ENCODE assay signal across 19 cellular contexts in the genomic region with DNA sequence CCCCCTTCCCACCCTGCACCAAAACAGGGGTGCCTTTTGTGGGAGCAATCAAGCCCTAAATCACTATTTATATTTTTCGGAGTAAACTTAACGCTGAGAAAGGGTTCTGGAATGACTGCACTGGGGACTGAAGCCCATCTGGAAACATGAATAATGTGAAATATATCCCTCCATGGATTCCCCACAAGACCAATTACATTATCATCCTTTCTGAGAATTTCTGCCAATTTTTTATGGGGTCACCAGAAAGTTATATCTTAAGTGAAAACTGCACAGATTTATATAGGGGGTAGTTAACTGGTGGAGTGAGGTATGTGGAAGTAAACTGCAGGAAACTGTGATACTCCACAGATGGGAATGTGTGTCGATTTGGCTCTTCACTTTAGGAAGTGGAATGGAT. TPM values are rescaled to one million over a fixed set of nuclear protein-coding genes. Genes with fewer than 3 reads are reported as not detected.
DNase-seq lines count a peak whose midpoint lies in the region; ATAC-seq and TF ChIP-seq lines count a peak whose summit lies in the region.
"Had no signal": no experiment of that assay in that cellular context is flagged by ENCODE, and none has a peak within 500 bp of the region (broad histone marks: within the 10 kb centered on the region; RNA-seq: fewer than 3 reads in every experiment).

No MANE protein-coding gene starts in this region.

- intact Hi-C loops in right cardiac atrium (cut with DNase I), result loop anchor here in 1 of 4 donors (10.0 kb wide), 1 partner anchor 223 kb away; the partner anchor contains the start of gene SH3RF1
- intact Hi-C loops in left cardiac atrium (cut with DNase I), result no loop called here

- WGBS in right cardiac atrium, result 70% methylated on average over 3 of the region's 3 CpGs
- WGBS in lung, 2 donors, result 87 to 94% methylated on average over 3 of the region's 3 CpGs

- H3K27ac Mint-ChIP-seq in stimulated activated memory B cell treated with anti-CD40 and anti-IgM and Interleukin-4, amounts not matched to agents 10 μg/mL and 1 μg/mL and 100 μg/mL, for 72 hours, result no peak overlapping the region
- H3K27ac Mint-ChIP-seq: CD4-positive, alpha-beta memory T cell had no signal

- H3K27me3 ChIP-seq in right cardiac atrium (ENCODE audit: control insufficient read depth, insufficient read depth) (no peaks in the 10 kb centered on the region), lung (ENCODE audit: control insufficient read depth, insufficient read depth) (no peaks in the 10 kb centered on the region), skeletal muscle tissue (ENCODE audit: control insufficient read depth in 3 of 3, insufficient read depth in 3 of 3, low read length in 3 of 3) (no peaks in the 10 kb centered on the region)
- H3K27me3 ChIP-seq: BLaER1 had no signal

- H3K9ac ChIP-seq in skeletal muscle tissue (ENCODE audit: low read depth in 1 of 3, low read length in 3 of 3), result no peak overlapping the region
- H3K9ac ChIP-seq: BLaER1 had no signal

- H3K9me3 ChIP-seq in right cardiac atrium (ENCODE audit: control insufficient read depth, low read length), result no peaks in the 10 kb centered on the region
- H3K9me3 ChIP-seq in lung (ENCODE audit: control insufficient read depth in 2 of 2, insufficient read depth in 1 of 2, low read length in 1 of 2), result no peaks in the 10 kb centered on the region
- no peaks in the 10 kb centered on the region for H3K9me3 ChIP-seq in skeletal muscle tissue (ENCODE audit: control insufficient read depth in 3 of 3, low read length in 3 of 3)
- H3K9me3 ChIP-seq: BLaER1 had no signal

- no peaks in the 10 kb centered on the region for H3K4me1 Mint-ChIP-seq in stimulated activated memory B cell treated with anti-CD40 and anti-IgM and Interleukin-4, amounts not matched to agents 10 μg/mL and 1 μg/mL and 100 μg/mL, for 72 hours
- H3K4me1 Mint-ChIP-seq: CD4-positive, alpha-beta memory T cell had no signal

- H3K27ac ChIP-seq in right cardiac atrium (ENCODE audit: low read length) (peak overlapping the region; percentile 57), lung (ENCODE audit: low read depth in 1 of 2, low read length in 1 of 2) (peak overlapping the region; percentile 43 to 65), skeletal muscle tissue (ENCODE audit: low read depth, low read length) (peak overlapping the region; percentile 79)
- H3K27ac ChIP-seq: BLaER1 had no signal

- H3K36me3 Mint-ChIP-seq in stimulated activated memory B cell treated with anti-CD40 and anti-IgM and Interleukin-4, amounts not matched to agents 10 μg/mL and 1 μg/mL and 100 μg/mL, for 72 hours, result no peaks in the 10 kb centered on the region
- H3K36me3 Mint-ChIP-seq: CD4-positive, alpha-beta memory T cell had no signal

- ATAC-seq in right cardiac atrium (no peak), left cardiac atrium (no peak), lung (ENCODE audit: insufficient read depth, low FRiP score) (no peak), HG03439 (IDR thresholded peaks at IDR 0.05; ENCODE audit: unreplicated experiment) (no peak)
- no peak for ATAC-seq in stimulated activated memory B cell treated with anti-CD40 and anti-IgM and Interleukin-4, amounts not matched to agents 10 μg/mL and 1 μg/mL and 100 μg/mL, for 72 hours
- ATAC-seq: HepG2 had no signal

- no peaks in the 10 kb centered on the region for H3K9me3 Mint-ChIP-seq in stimulated activated memory B cell treated with anti-CD40 and anti-IgM and Interleukin-4, amounts not matched to agents 10 μg/mL and 1 μg/mL and 100 μg/mL, for 72 hours
- H3K9me3 Mint-ChIP-seq: CD4-positive, alpha-beta memory T cell had no signal

- no peak for DNase-seq in right cardiac atrium
- no peak for DNase-seq in left cardiac atrium
- no peak for DNase-seq in lung (ENCODE audit: low spot score)
- DNase-seq in kidney tubule cell (ENCODE audit: low spot score), result no peak
- no peak for DNase-seq in COR-L47 (lab: John Stamatoyannopoulos, UW)
- DNase-seq: Calu3; CD4-positive, alpha-beta memory T cell; GF-D8; KG1; MV-4-11; NCI-H187; NCI-H2107; NCI-H510A; NCI-H82 had no signal

- H3K27me3 Mint-ChIP-seq in stimulated activated memory B cell treated with anti-CD40 and anti-IgM and Interleukin-4, amounts not matched to agents 10 μg/mL and 1 μg/mL and 100 μg/mL, for 72 hours, result peaks cover 11% of the 10 kb centered on the region

- H3K4me3 Mint-ChIP-seq in stimulated activated memory B cell treated with anti-CD40 and anti-IgM and Interleukin-4, amounts not matched to agents 10 μg/mL and 1 μg/mL and 100 μg/mL, for 72 hours, result no peak overlapping the region
- H3K4me3 Mint-ChIP-seq: CD4-positive, alpha-beta memory T cell had no signal

- H3K4me1 ChIP-seq in right cardiac atrium (ENCODE audit: control insufficient read depth, insufficient read depth, low read length), result peaks cover 12% of the 10 kb centered on the region
- H3K4me1 ChIP-seq in lung (ENCODE audit: control insufficient read depth in 2 of 2, insufficient read depth in 2 of 2, low read length in 2 of 2), result peaks cover 4 to 10% of the 10 kb centered on the region in 2 donors
- H3K4me1 ChIP-seq in skeletal muscle tissue (ENCODE audit: control insufficient read depth in 3 of 3, insufficient read depth in 3 of 3, low read length in 3 of 3), result peaks cover 4 to 30% (median 10%) of the 10 kb centered on the region in 3 donors
- H3K4me1 ChIP-seq: BLaER1 had no signal

- no peak overlapping the region for H3K4me3 ChIP-seq in right cardiac atrium (ENCODE audit: low read length)
- H3K4me3 ChIP-seq in lung, result no peak overlapping the region
- H3K4me3 ChIP-seq in skeletal muscle tissue (ENCODE audit: low read length in 3 of 3), result no peak overlapping the region
- H3K4me3 ChIP-seq: BLaER1 had no signal

- H3K36me3 ChIP-seq in lung (ENCODE audit: control insufficient read depth in 2 of 2, insufficient read depth in 2 of 2, low read length in 2 of 2), result no peaks in the 10 kb centered on the region
- H3K36me3 ChIP-seq in skeletal muscle tissue (ENCODE audit: control insufficient read depth in 3 of 3, insufficient read depth in 3 of 3, low read length in 3 of 3), result no peaks in the 10 kb centered on the region
- H3K36me3 ChIP-seq: BLaER1 had no signal

- no peak for TF ChIP-seq CTCF in lung (IDR thresholded peaks at IDR 0.05; ENCODE audit: control extremely low read depth, extremely low read depth)

RNA-seq across cellular contexts. Expression of gene CBR4, which starts 41.3 kb away (rescaled TPM):
- total RNA-seq in right cardiac atrium (10 to 100 TPM; 14.6 to 19.7 (median 18.3) TPM), left cardiac atrium (10 to 100 TPM; 14.5 to 17.1 TPM), lung (10 to 100 TPM; 19.9 to 32.1 TPM), skeletal muscle tissue (19.8 TPM)
- polyA plus RNA-seq in right cardiac atrium (14.1 TPM), lung (1 to 10 TPM; 5.8 to 9.2 TPM)
